1 cellular context compared by ENCODE assay signal in genomic region chr1:63784083-63784482, GRCh38.
TF ChIP-seq lines count a peak whose summit lies in the region.

No MANE protein-coding gene starts in this region.

TF ChIP-seq in WTC11, 78 proteins besides CTCF, POLR2A, EP300 and RAD21 (continued from another document):
- TF ChIP-seq ZSCAN18 (CRISPR knock-in tag; IDR thresholded peaks at IDR 0.05) (no peak), MLX (CRISPR knock-in tag; IDR thresholded peaks at IDR 0.05) (no peak), SOX15 (CRISPR knock-in tag; IDR thresholded peaks at IDR 0.05) (no peak), PRRX2 (CRISPR knock-in tag; IDR thresholded peaks at IDR 0.05) (no peak), KAT7 (CRISPR knock-in tag; IDR thresholded peaks at IDR 0.05; ENCODE audit: borderline replicate concordance) (no peak), CDX4 (CRISPR knock-in tag; IDR thresholded peaks at IDR 0.05; ENCODE audit: borderline replicate concordance) (no peak), EMX1 (CRISPR knock-in tag; IDR thresholded peaks at IDR 0.05) (no peak)
